Comparison of ENCODE assay signal across 18 cellular contexts in the genomic region with DNA sequence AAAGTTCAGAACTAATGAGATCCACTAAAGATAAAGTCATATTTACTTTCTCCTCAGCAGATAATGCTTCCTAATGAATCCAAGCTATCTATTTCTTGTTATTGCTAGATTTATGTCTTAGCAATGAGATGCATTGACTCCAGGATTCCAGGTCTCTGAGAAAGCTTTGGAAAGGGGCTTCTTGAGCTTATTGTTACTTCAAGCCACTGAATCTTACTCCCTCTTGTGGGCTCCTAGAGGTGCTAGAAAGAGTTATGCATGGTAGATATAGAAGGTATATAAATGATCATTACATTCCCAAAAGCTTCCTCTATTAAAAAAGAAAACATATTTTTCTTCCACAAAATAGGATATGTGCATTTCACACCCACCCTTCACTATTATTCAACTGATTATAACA.
DNase-seq lines count a peak whose midpoint lies in the region; ATAC-seq and TF ChIP-seq lines count a peak whose summit lies in the region.
"Had no signal": no experiment of that assay in that cellular context is flagged by ENCODE, and none has a peak within 500 bp of the region (broad histone marks: within the 10 kb centered on the region; RNA-seq: fewer than 3 reads in every experiment).

No MANE protein-coding gene starts in this region.

- no peak overlapping the region for H3K4me3 Mint-ChIP-seq in type B pancreatic cell
- H3K4me3 Mint-ChIP-seq in mesothelial cell of epicardium = no peak overlapping the region
- H3K4me3 Mint-ChIP-seq: activated naive CD8-positive, alpha-beta T cell treated with anti-CD3 and anti-CD28 coated beads, Interleukin-2, amount 50 U/mL, for 24 hours; IgD-negative memory B cell; memory B cell; stimulated activated naive B cell treated with anti-CD40 and anti-IgM and Interleukin-4, amounts not matched to agents 10 μg/mL and 1 μg/mL and 100 μg/mL, for 72 hours had no signal

- H3K27me3 ChIP-seq in left ventricle myocardium inferior (ENCODE audit: low read depth) (no peaks in the 10 kb centered on the region), right atrium auricular region (no peaks in the 10 kb centered on the region), adipocyte (replicated peaks; ENCODE audit: control insufficient read depth, insufficient read depth, low read length) (no peaks in the 10 kb centered on the region), foreskin keratinocyte (no peaks in the 10 kb centered on the region)
- H3K27me3 ChIP-seq: BLaER1 had no signal

- no peak for ATAC-seq in foreskin keratinocyte
- ATAC-seq: activated naive CD8-positive, alpha-beta T cell treated with anti-CD3 and anti-CD28 coated beads, Interleukin-2, amount 50 U/mL, for 24 hours; stimulated activated naive B cell treated with anti-CD40 and anti-IgM and Interleukin-4, amounts not matched to agents 10 μg/mL and 1 μg/mL and 100 μg/mL, for 72 hours had no signal

- H3K9me3 Mint-ChIP-seq in type B pancreatic cell (no peaks in the 10 kb centered on the region), mesothelial cell of epicardium (peaks cover 7% of the 10 kb centered on the region)

- TF ChIP-seq CTCF in left ventricle myocardium inferior (IDR thresholded peaks at IDR 0.05; ENCODE audit: borderline replicate concordance) (peak; percentile 48), right atrium auricular region (IDR thresholded peaks at IDR 0.05) (no peak), foreskin keratinocyte (conservative IDR thresholded peaks at IDR 0.05) (peak; percentile 50), type B pancreatic cell (conservative IDR thresholded peaks at IDR 0.05) (peak; percentile 43), mesothelial cell of epicardium (IDR thresholded peaks at IDR 0.05; ENCODE audit: unreplicated experiment) (no peak)

- intact Hi-C loops in left ventricle myocardium inferior (cut with micrococcal nuclease) = no loop called here

- H3K36me3 ChIP-seq in left ventricle myocardium inferior (no peaks in the 10 kb centered on the region), right atrium auricular region (no peaks in the 10 kb centered on the region), adipocyte (ENCODE audit: control insufficient read depth, insufficient read depth, low read length, severe bottlenecking) (no peaks in the 10 kb centered on the region)
- H3K36me3 ChIP-seq: BLaER1 had no signal

- H3K27ac ChIP-seq in left ventricle myocardium inferior (replicated peaks) (no peak overlapping the region), right atrium auricular region (no peak overlapping the region), foreskin keratinocyte (no peak overlapping the region)
- H3K27ac ChIP-seq: BLaER1, parathyroid adenoma had no signal

- no peak overlapping the region for H3K9ac ChIP-seq in adipocyte (ENCODE audit: low read length)
- H3K9ac ChIP-seq: BLaER1, parathyroid adenoma had no signal

- no peak overlapping the region for H3K4me3 ChIP-seq in left ventricle myocardium inferior
- no peak overlapping the region for H3K4me3 ChIP-seq in right atrium auricular region
- H3K4me3 ChIP-seq in adipocyte (ENCODE audit: low read length) = no peak overlapping the region
- H3K4me3 ChIP-seq: BLaER1 had no signal

- no peaks in the 10 kb centered on the region for H3K36me3 Mint-ChIP-seq in type B pancreatic cell
- peaks cover 4% of the 10 kb centered on the region for H3K36me3 Mint-ChIP-seq in mesothelial cell of epicardium
- H3K36me3 Mint-ChIP-seq: IgD-negative memory B cell; memory B cell; stimulated activated naive B cell treated with anti-CD40 and anti-IgM and Interleukin-4, amounts not matched to agents 10 μg/mL and 1 μg/mL and 100 μg/mL, for 72 hours had no signal

- peaks cover 4% of the 10 kb centered on the region for H3K9me3 ChIP-seq in left ventricle myocardium inferior (replicated peaks)
- no peaks in the 10 kb centered on the region for H3K9me3 ChIP-seq in right atrium auricular region
- no peaks in the 10 kb centered on the region for H3K9me3 ChIP-seq in adipocyte (ENCODE audit: control insufficient read depth, low read length)
- H3K9me3 ChIP-seq: BLaER1 had no signal

- H3K27me3 Mint-ChIP-seq in type B pancreatic cell = no peaks in the 10 kb centered on the region
- no peaks in the 10 kb centered on the region for H3K27me3 Mint-ChIP-seq in mesothelial cell of epicardium (ENCODE audit: low read depth)
- H3K27me3 Mint-ChIP-seq: activated naive CD8-positive, alpha-beta T cell treated with anti-CD3 and anti-CD28 coated beads, Interleukin-2, amount 50 U/mL, for 24 hours; IgD-negative memory B cell; memory B cell; stimulated activated naive B cell treated with anti-CD40 and anti-IgM and Interleukin-4, amounts not matched to agents 10 μg/mL and 1 μg/mL and 100 μg/mL, for 72 hours had no signal

- H3K27ac Mint-ChIP-seq in type B pancreatic cell = no peak overlapping the region
- no peak overlapping the region for H3K27ac Mint-ChIP-seq in mesothelial cell of epicardium
- H3K27ac Mint-ChIP-seq: activated naive CD8-positive, alpha-beta T cell treated with anti-CD3 and anti-CD28 coated beads, Interleukin-2, amount 50 U/mL, for 24 hours; IgD-negative memory B cell; memory B cell; stimulated activated naive B cell treated with anti-CD40 and anti-IgM and Interleukin-4, amounts not matched to agents 10 μg/mL and 1 μg/mL and 100 μg/mL, for 72 hours had no signal

- DNase-seq in left ventricle myocardium inferior (no peak), right atrium auricular region (ENCODE audit: low spot score) (no peak), adipocyte (ENCODE audit: low read depth) (peak; percentile 31), foreskin keratinocyte (no peak), type B pancreatic cell (ENCODE audit: extremely low spot score, unreplicated experiment) (no peak), mesothelial cell of epicardium (ENCODE audit: low spot score in 2 of 2, unreplicated experiment in 2 of 2) (no peak), pons (ENCODE audit: low spot score) (no peak), dedifferentiated amniotic fluid mesenchymal stem cell (ENCODE audit: extremely low spot score) (no peak)
- DNase-seq: activated naive CD8-positive, alpha-beta T cell treated with anti-CD3 and anti-CD28 coated beads, Interleukin-2, amount 50 U/mL, for 24 hours; NCI-H146; NCI-H774; SHP77; stimulated activated CD4-positive, alpha-beta T cell treated with anti-CD3 and anti-CD28 coated beads, Interleukin-2, amount 100 ng/mL, for 48 hours; stimulated activated naive B cell treated with anti-CD40 and anti-IgM and Interleukin-4, amounts not matched to agents 10 μg/mL and 1 μg/mL and 100 μg/mL, for 72 hours had no signal

- H3K4me1 ChIP-seq in left ventricle myocardium inferior (peaks cover 7% of the 10 kb centered on the region), right atrium auricular region (no peaks in the 10 kb centered on the region), adipocyte (ENCODE audit: control insufficient read depth, insufficient read depth, low read length) (peaks cover 12% of the 10 kb centered on the region), foreskin keratinocyte (no peaks in the 10 kb centered on the region)
- H3K4me1 ChIP-seq: BLaER1, parathyroid adenoma had no signal

- no peaks in the 10 kb centered on the region for H3K4me1 Mint-ChIP-seq in type B pancreatic cell (ENCODE audit: unreplicated experiment)
- H3K4me1 Mint-ChIP-seq in mesothelial cell of epicardium = peaks cover 20% of the 10 kb centered on the region
- H3K4me1 Mint-ChIP-seq: activated naive CD8-positive, alpha-beta T cell treated with anti-CD3 and anti-CD28 coated beads, Interleukin-2, amount 50 U/mL, for 24 hours; IgD-negative memory B cell; memory B cell; stimulated activated naive B cell treated with anti-CD40 and anti-IgM and Interleukin-4, amounts not matched to agents 10 μg/mL and 1 μg/mL and 100 μg/mL, for 72 hours had no signal

Comparison
In these comparisons a context has a peak if more than half of its experiments do, and no peak if none do; other contexts are left out.
1. CTCF ChIP-seq: peak in left ventricle myocardium inferior (single experiment), foreskin keratinocyte (single experiment) and type B pancreatic cell (single experiment); none in right atrium auricular region (0 of 2) and mesothelial cell of epicardium (single experiment).